ENCODE assay signal across 17 cellular contexts in the genomic region with DNA sequence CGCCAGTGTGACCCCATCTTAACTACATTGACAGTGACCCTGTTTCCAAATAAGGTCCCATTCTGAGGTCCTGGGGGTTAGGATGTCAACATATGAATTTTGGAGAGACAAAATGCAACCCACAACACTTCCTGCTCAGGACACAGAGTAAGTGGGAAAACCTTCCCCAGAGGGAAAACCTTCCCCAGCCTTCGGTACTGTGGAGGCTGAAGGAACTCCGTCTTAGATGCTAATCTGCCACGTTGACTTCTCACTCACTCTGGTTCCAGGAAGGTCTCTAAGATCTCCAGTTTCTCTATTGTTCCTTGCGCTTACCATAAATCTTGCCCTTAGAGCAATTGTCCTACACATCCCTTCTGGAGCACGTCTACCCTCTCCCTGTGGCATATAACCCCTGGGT. TPM values are rescaled to one million over a fixed set of nuclear protein-coding genes. Genes with fewer than 3 reads are reported as not detected.
DNase-seq lines count a peak whose midpoint lies in the region; ATAC-seq and TF ChIP-seq lines count a peak whose summit lies in the region.
"Had no signal": no experiment of that assay in that cellular context is flagged by ENCODE, and none has a peak within 500 bp of the region (broad histone marks: within the 10 kb centered on the region; RNA-seq: fewer than 3 reads in every experiment).

No MANE protein-coding gene starts in this region.

- peaks cover 7% of the 10 kb centered on the region for H3K36me3 Mint-ChIP-seq in endothelial cell (ENCODE audit: low read depth, unreplicated experiment)
- H3K36me3 Mint-ChIP-seq: CD8-positive, alpha-beta T cell had no signal

- H3K27me3 Mint-ChIP-seq in endothelial cell (ENCODE audit: unreplicated experiment): peaks cover 19% of the 10 kb centered on the region

- ATAC-seq in Right ventricle myocardium inferior (no peak), left cardiac atrium (no peak)
- ATAC-seq: A549; CD8-positive, alpha-beta T cell had no signal

- H3K27ac Mint-ChIP-seq in endothelial cell (ENCODE audit: unreplicated experiment): peak overlapping the region; percentile 75
- H3K27ac Mint-ChIP-seq: B cell; CD4-positive, alpha-beta T cell; CD8-positive, alpha-beta T cell had no signal

- peak overlapping the region; percentile 42 for H3K4me3 Mint-ChIP-seq in endothelial cell (ENCODE audit: unreplicated experiment)
- H3K4me3 Mint-ChIP-seq: B cell; CD4-positive, alpha-beta T cell; CD8-positive, alpha-beta T cell had no signal

- TF ChIP-seq CTCF in endothelial cell (IDR thresholded peaks at IDR 0.05; ENCODE audit: unreplicated experiment): no peak

- H3K9me3 Mint-ChIP-seq in endothelial cell (ENCODE audit: unreplicated experiment): no peaks in the 10 kb centered on the region

- DNase-seq in Right ventricle myocardium inferior (ENCODE audit: missing footprints) (peak; percentile 18), left cardiac atrium (no peak), endothelial cell (ENCODE audit: low spot score) (no peak), posterior vena cava (ENCODE audit: low spot score) (peak; percentile 10), SW480 (ENCODE audit: low spot score) (no peak), NCI-H2227 treated with DMSO at 0.1 percent for 48 hours (lab: John Stamatoyannopoulos, UW) (no peak)
- DNase-seq in stimulated activated CD4-positive, alpha-beta T cell treated with anti-CD3 and anti-CD28 coated beads, Interleukin-4, amount 100 ng/mL, for 1 hour: no peak
- DNase-seq: AML-193; Caco-2; Calu3; CD4-positive, alpha-beta T cell; CD8-positive, alpha-beta T cell; DMS79 treated with DMSO at 0.1 percent for 48 hours; GF-D8 had no signal

- H3K4me1 Mint-ChIP-seq in endothelial cell (ENCODE audit: unreplicated experiment): peaks cover 5% of the 10 kb centered on the region
- H3K4me1 Mint-ChIP-seq: B cell had no signal

- intact Hi-C loops in Right ventricle myocardium inferior (cut with DNase I): no loop called here
- intact Hi-C loops in left cardiac atrium (cut with DNase I): no loop called here
- intact Hi-C loops in posterior vena cava (cut with DNase I): no loop called here

RNA-seq across cellular contexts. Expression of a gene that starts 29.7 kb away (rescaled TPM):
- total RNA-seq in Right ventricle myocardium inferior (not detected), left cardiac atrium (not detected), endothelial cell (ENCODE audit: unreplicated experiment) (not detected), posterior vena cava (under 1 TPM in 1 of 2 donors, not detected in 1; 0.19 TPM)
- total RNA-seq: A172; B cell; Calu3; CD4-positive, alpha-beta T cell; CD8-positive, alpha-beta T cell had no signal

Comparison
In these comparisons a context has a peak if more than half of its experiments do, and no peak if none do; other contexts are left out.
1. DNase-seq: peak in Right ventricle myocardium inferior (single experiment) and posterior vena cava (single experiment); none in left cardiac atrium (single experiment), endothelial cell (single experiment), SW480 (single experiment), stimulated activated CD4-positive, alpha-beta T cell treated with anti-CD3 and anti-CD28 coated beads, Interleukin-4, amount 100 ng/mL, for 1 hour (single experiment) and NCI-H2227 treated with DMSO at 0.1 percent for 48 hours (single experiment).